8 cellular contexts compared by ENCODE assay signal in the genomic region with DNA sequence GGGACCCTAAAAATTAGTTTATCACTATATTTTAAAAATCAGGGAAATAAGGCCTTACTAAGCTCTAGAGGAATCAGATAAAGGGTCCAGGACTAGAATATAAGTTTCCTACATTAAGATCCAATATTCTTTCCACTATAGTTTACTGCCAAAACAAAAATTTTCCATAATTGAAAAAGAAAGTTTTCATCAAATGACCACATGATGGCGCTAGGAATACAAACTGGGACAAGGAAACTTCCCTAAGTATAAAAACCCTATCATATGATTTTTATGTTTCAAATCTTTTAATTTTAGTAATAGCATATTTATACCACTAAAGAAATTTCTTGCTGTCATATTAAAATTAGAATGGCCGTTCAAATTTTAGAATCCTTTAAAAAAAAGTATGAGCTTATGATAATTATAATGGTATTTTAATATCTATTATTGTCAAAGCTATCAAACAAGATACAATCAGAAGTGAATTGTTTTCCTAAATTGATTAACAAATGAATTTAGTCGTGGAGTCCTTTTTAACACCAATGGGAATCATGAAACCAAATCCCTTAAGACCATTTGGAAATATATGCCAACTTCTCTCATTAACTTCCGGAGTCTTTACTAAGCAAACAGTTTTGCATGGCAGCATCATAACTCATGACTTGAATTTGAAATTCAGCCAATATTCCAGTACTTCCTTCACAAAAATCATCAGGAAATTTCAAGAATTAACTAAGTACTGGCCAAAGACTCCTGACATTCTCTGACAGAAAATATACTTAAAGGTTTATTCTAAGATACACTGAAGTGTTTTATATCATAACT.
DNase-seq lines count a peak whose midpoint lies in the region; ATAC-seq and TF ChIP-seq lines count a peak whose summit lies in the region.

No MANE protein-coding gene starts in this region.

- no peaks in the 10 kb centered on the region for H3K27me3 ChIP-seq in spleen (replicated peaks in 1 of 7)
- H3K27me3 ChIP-seq in gastrocnemius medialis, result no peaks in the 10 kb centered on the region

- no peak for ATAC-seq in HG03521 (IDR thresholded peaks at IDR 0.05; ENCODE audit: unreplicated experiment)
- no peak for ATAC-seq in GM21423 (IDR thresholded peaks at IDR 0.05; ENCODE audit: unreplicated experiment)
- ATAC-seq in gastrocnemius medialis, result no peak

- in situ Hi-C loops in gastrocnemius medialis (cut with MboI; ENCODE audit: low sequenced_read_pairs in 4 of 4), result no loop called here

- TF ChIP-seq CTCF in spleen (IDR thresholded peaks at IDR 0.05 in 8 of 11, conservative IDR thresholded peaks at IDR 0.05 in 3 of 11) (peak in 7 of 11 experiments; percentile 24 to 38 (median 32)), gastrocnemius medialis (IDR thresholded peaks at IDR 0.05 in 4 of 5, conservative IDR thresholded peaks at IDR 0.05 in 1 of 5) (peak in 2 of 5 experiments; percentile 27 to 47)

- DNase-seq in NCI-H2196 treated with DMSO at 0.1 percent for 48 hours (lab: John Stamatoyannopoulos, UW; ENCODE audit: unreplicated experiment) (peak; percentile 1), NCI-H2196 (lab: John Stamatoyannopoulos, UW; ENCODE audit: unreplicated experiment) (no peak), NCI-H748 (lab: John Stamatoyannopoulos, UW; ENCODE audit: unreplicated experiment) (peak; percentile 23), epithelial cell of prostate (ENCODE audit: low read depth, low spot score) (no peak), spleen (no peak), gastrocnemius medialis (no peak)

- WGBS in spleen, 5 donors, result 12 to 20% (median 14%) methylated on average over 4 of the region's 4 CpGs

- H3K27ac ChIP-seq in epithelial cell of prostate (peak overlapping the region; percentile 26), spleen (peak overlapping the region in 2 of 8 donors; percentile 9 to 18), gastrocnemius medialis (no peak overlapping the region)

- no peak for TF ChIP-seq POLR2A in spleen (IDR thresholded peaks at IDR 0.05)
- TF ChIP-seq POLR2A in gastrocnemius medialis (IDR thresholded peaks at IDR 0.05), result no peak

- H3K36me3 ChIP-seq in spleen (no peaks in the 10 kb centered on the region), gastrocnemius medialis (no peaks in the 10 kb centered on the region)

- H3K9me3 ChIP-seq in spleen (no peaks in the 10 kb centered on the region), gastrocnemius medialis (no peaks in the 10 kb centered on the region)

- no peak overlapping the region for H3K4me3 ChIP-seq in spleen
- no peak overlapping the region for H3K4me3 ChIP-seq in gastrocnemius medialis

- H3K4me1 ChIP-seq in spleen (peaks cover 0 to 20% (median 5%) of the 10 kb centered on the region in 6 donors), gastrocnemius medialis (no peaks in the 10 kb centered on the region)

- intact Hi-C loops in spleen (cut with DNase I; ENCODE audit: low total_unique reads) (loop anchor here (5.0 kb wide), 1 partner anchor 75 kb away; no protein-coding TSS in a partner anchor), gastrocnemius medialis (cut with DNase I; ENCODE audit: low total_unique reads) (loop anchor here (5.0 kb wide), 1 partner anchor 70 kb away; the partner anchor contains the start of gene SCN1A)

Comparison
In these comparisons a context has a peak if more than half of its experiments do, and no peak if none do; other contexts are left out.
1. DNase-seq: peak in NCI-H2196 treated with DMSO at 0.1 percent for 48 hours (single experiment) and NCI-H748 (single experiment); none in NCI-H2196 (single experiment), epithelial cell of prostate (single experiment), spleen (single experiment) and gastrocnemius medialis (0 of 2).